2 cellular contexts compared by ENCODE assay signal in the genomic region with DNA sequence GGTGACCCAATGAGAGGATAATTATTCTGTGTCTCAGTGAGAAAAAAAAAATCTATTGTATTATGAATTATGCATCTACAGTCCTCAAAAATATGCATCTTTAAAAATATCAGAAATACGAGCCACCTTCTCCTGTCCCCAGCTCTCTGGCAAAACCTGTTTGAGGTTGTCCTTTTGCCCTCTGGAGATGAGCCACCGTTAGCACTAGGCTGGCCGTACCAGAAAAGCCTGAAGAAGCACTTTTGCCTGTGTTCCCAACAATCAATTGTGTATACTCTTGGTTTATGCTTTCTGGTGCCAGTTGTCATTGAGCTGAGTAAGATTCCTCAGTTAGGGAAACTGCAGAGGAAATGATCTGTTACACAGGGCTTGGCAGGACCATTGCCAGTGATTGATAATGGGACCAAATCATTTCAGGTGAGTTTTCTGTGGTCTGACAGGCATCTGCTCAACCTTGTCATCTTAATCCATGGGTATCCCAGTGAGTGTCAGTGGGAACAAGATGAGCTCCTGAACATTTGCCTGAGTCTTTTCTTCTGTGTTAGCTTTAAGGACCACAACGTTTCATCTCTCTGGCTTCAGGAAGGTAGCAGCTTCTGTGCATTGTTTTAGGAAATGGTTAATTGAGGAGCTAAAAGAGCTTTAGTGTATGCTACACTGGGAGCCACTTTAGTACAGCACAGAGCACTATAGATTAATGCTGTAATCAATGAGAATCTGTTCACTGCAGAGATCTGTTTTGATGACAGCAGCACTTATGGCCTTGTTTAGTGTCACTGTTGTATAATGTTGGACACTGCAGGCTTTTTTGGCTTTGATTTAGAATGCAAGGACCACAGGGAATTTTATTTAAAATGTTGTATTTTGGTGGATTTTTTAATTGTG.
TF ChIP-seq lines count a peak whose summit lies in the region.

No MANE protein-coding gene starts in this region.

TF ChIP-seq in SK-N-SH, 30 proteins besides CTCF, POLR2A, EP300 and RAD21:
- TF ChIP-seq TEAD4 (IDR thresholded peaks at IDR 0.05; ENCODE audit: borderline replicate concordance, insufficient read depth): no peak
- no peak for TF ChIP-seq RXRA (IDR thresholded peaks at IDR 0.05; ENCODE audit: borderline replicate concordance, low read depth)
- TF ChIP-seq SIN3A (IDR thresholded peaks at IDR 0.05; ENCODE audit: borderline replicate concordance, low read depth, low read length): no peak
- no peak for TF ChIP-seq NFIC (IDR thresholded peaks at IDR 0.05; ENCODE audit: borderline replicate concordance)
- TF ChIP-seq, protein P1, sequence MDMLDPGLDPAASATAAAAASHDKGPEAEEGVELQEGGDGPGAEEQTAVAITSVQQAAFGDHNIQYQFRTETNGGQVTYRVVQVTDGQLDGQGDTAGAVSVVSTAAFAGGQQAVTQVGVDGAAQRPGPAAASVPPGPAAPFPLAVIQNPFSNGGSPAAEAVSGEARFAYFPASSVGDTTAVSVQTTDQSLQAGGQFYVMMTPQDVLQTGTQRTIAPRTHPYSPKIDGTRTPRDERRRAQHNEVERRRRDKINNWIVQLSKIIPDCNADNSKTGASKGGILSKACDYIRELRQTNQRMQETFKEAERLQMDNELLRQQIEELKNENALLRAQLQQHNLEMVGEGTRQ (IDR thresholded peaks at IDR 0.05; ENCODE audit: borderline replicate concordance, low read depth, low read length): no peak
- no peak for TF ChIP-seq ELF1 (IDR thresholded peaks at IDR 0.05)
- peak; percentile 50 for TF ChIP-seq GATA2 (CRISPR knock-in tag; IDR thresholded peaks at IDR 0.05)
- no peak for TF ChIP-seq JUND (IDR thresholded peaks at IDR 0.05)
TF ChIP-seq in SK-N-SH: peak in this region for 1.

TF ChIP-seq in SK-N-SH treated with all-trans-retinoic acid at 6 μM for 48 hours, 23 proteins besides CTCF, POLR2A, EP300 and RAD21:
- TF ChIP-seq, protein P2, sequence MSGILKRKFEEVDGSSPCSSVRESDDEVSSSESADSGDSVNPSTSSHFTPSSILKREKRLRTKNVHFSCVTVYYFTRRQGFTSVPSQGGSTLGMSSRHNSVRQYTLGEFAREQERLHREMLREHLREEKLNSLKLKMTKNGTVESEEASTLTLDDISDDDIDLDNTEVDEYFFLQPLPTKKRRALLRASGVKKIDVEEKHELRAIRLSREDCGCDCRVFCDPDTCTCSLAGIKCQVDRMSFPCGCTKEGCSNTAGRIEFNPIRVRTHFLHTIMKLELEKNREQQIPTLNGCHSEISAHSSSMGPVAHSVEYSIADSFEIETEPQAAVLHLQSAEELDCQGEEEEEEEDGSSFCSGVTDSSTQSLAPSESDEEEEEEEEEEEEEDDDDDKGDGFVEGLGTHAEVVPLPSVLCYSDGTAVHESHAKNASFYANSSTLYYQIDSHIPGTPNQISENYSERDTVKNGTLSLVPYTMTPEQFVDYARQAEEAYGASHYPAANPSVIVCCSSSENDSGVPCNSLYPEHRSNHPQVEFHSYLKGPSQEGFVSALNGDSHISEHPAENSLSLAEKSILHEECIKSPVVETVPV (CRISPR knock-in tag; IDR thresholded peaks at IDR 0.05): no peak
- TF ChIP-seq, protein P3, sequence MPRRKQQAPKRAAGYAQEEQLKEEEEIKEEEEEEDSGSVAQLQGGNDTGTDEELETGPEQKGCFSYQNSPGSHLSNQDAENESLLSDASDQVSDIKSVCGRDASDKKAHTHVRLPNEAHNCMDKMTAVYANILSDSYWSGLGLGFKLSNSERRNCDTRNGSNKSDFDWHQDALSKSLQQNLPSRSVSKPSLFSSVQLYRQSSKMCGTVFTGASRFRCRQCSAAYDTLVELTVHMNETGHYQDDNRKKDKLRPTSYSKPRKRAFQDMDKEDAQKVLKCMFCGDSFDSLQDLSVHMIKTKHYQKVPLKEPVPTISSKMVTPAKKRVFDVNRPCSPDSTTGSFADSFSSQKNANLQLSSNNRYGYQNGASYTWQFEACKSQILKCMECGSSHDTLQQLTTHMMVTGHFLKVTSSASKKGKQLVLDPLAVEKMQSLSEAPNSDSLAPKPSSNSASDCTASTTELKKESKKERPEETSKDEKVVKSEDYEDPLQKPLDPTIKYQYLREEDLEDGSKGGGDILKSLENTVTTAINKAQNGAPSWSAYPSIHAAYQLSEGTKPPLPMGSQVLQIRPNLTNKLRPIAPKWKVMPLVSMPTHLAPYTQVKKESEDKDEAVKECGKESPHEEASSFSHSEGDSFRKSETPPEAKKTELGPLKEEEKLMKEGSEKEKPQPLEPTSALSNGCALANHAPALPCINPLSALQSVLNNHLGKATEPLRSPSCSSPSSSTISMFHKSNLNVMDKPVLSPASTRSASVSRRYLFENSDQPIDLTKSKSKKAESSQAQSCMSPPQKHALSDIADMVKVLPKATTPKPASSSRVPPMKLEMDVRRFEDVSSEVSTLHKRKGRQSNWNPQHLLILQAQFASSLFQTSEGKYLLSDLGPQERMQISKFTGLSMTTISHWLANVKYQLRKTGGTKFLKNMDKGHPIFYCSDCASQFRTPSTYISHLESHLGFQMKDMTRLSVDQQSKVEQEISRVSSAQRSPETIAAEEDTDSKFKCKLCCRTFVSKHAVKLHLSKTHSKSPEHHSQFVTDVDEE (CRISPR knock-in tag; IDR thresholded peaks at IDR 0.05): no peak
- TF ChIP-seq BACH2 (CRISPR knock-in tag; IDR thresholded peaks at IDR 0.05; ENCODE audit: borderline replicate concordance): no peak
- TF ChIP-seq ZNF8 (CRISPR knock-in tag; IDR thresholded peaks at IDR 0.05): no peak
- TF ChIP-seq, protein P4, sequence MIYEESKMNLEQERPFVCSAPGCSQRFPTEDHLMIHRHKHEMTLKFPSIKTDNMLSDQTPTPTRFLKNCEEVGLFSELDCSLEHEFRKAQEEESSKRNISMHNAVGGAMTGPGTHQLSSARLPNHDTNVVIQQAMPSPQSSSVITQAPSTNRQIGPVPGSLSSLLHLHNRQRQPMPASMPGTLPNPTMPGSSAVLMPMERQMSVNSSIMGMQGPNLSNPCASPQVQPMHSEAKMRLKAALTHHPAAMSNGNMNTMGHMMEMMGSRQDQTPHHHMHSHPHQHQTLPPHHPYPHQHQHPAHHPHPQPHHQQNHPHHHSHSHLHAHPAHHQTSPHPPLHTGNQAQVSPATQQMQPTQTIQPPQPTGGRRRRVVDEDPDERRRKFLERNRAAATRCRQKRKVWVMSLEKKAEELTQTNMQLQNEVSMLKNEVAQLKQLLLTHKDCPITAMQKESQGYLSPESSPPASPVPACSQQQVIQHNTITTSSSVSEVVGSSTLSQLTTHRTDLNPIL (CRISPR knock-in tag; IDR thresholded peaks at IDR 0.05; ENCODE audit: low read depth): no peak
- no peak for TF ChIP-seq TOX (CRISPR knock-in tag; IDR thresholded peaks at IDR 0.05; ENCODE audit: borderline replicate concordance)
- no peak for TF ChIP-seq ZFP3 (CRISPR knock-in tag; IDR thresholded peaks at IDR 0.05)
- no peak for TF ChIP-seq ISL1 (CRISPR knock-in tag; IDR thresholded peaks at IDR 0.05)
- no peak for TF ChIP-seq SNAI2 (CRISPR knock-in tag; IDR thresholded peaks at IDR 0.05)
- no peak for TF ChIP-seq GLIS3 (CRISPR knock-in tag; IDR thresholded peaks at IDR 0.05)
- TF ChIP-seq ZC3H10 (CRISPR knock-in tag; IDR thresholded peaks at IDR 0.05): no peak
